1 cellular context compared by ENCODE assay signal in genomic region chr10:104121485-104122272, GRCh38.
A peak's percentile ranks its signal among the peaks of the same experiment; 100 is the strongest.
TF ChIP-seq lines count a peak whose summit lies in the region.

Gene SFR1, plus strand, starts transcription at chr10:104122171. Its CDS starts 13 bp downstream, at chr10:104122184.

TF ChIP-seq in HepG2, 621 proteins besides CTCF, POLR2A, EP300 and RAD21 (continued from another document and continues in another):
- TF ChIP-seq HNF1A (IDR thresholded peaks at IDR 0.05; ENCODE audit: low read depth) (no peak), HNF1A (CRISPR knock-in tag; IDR thresholded peaks at IDR 0.05; ENCODE audit: borderline replicate concordance) (no peak; the same call in 1 of the 2 replicates), KLF9 (CRISPR knock-in tag; IDR thresholded peaks at IDR 0.05; ENCODE audit: low read depth) (no peak), FOXP1 (IDR thresholded peaks at IDR 0.05) (no peak), FOXP1 (CRISPR knock-in tag; IDR thresholded peaks at IDR 0.05) (no peak; the same call in 1 of the 2 replicates), ASH2L (IDR thresholded peaks at IDR 0.05; ENCODE audit: insufficient read length, low read depth, low read length) (peak; percentile 69), AHR (CRISPR knock-in tag; IDR thresholded peaks at IDR 0.05) (peak; percentile 47; the same call in 1 of the 2 replicates), RBFOX2 (IDR thresholded peaks at IDR 0.05; ENCODE audit: low read depth, low read length) (peak; percentile 86), ZNF350 (CRISPR knock-in tag; IDR thresholded peaks at IDR 0.05; ENCODE audit: borderline replicate concordance, low read depth) (peak; percentile 89; the same call in 1 of the 2 replicates), SETDB1 (CRISPR knock-in tag; IDR thresholded peaks at IDR 0.05; ENCODE audit: borderline replicate concordance) (no peak), PRDM15 (CRISPR knock-in tag; IDR thresholded peaks at IDR 0.05) (no peak), SP4 (CRISPR knock-in tag; IDR thresholded peaks at IDR 0.05) (peak; percentile 97), ZNF746 (CRISPR knock-in tag; IDR thresholded peaks at IDR 0.05) (0 out of 2 replicates have a peak, but pooled peaks have one; percentile 54), SKIL (CRISPR knock-in tag; IDR thresholded peaks at IDR 0.05; ENCODE audit: borderline replicate concordance) (no peak), KLF6 (CRISPR knock-in tag; IDR thresholded peaks at IDR 0.05) (0 out of 2 replicates have a peak, but pooled peaks have one; percentile 65), ZNF256 (CRISPR knock-in tag; conservative IDR thresholded peaks at IDR 0.05) (no peak), ZKSCAN1 (IDR thresholded peaks at IDR 0.05; ENCODE audit: low read length) (0 out of 2 replicates have a peak, but pooled peaks have one; percentile 13), AHDC1 (CRISPR knock-in tag; IDR thresholded peaks at IDR 0.05; ENCODE audit: borderline replicate concordance) (peak; percentile 65; the same call in 1 of the 2 replicates), HOMEZ (CRISPR knock-in tag; IDR thresholded peaks at IDR 0.05; ENCODE audit: low read depth) (peak; percentile 73), PHF8 (CRISPR knock-in tag; IDR thresholded peaks at IDR 0.05) (peak; percentile 84), ZNF441 (CRISPR knock-in tag; IDR thresholded peaks at IDR 0.05; ENCODE audit: borderline replicate concordance) (no peak), MTERF4 (CRISPR knock-in tag; IDR thresholded peaks at IDR 0.05) (peak; percentile 70; the same call in 1 of the 2 replicates), ZNF674 (CRISPR knock-in tag; IDR thresholded peaks at IDR 0.05; ENCODE audit: low read depth) (no peak), KMT2B (CRISPR knock-in tag; IDR thresholded peaks at IDR 0.05) (peak; percentile 86), IKZF4 (CRISPR knock-in tag; IDR thresholded peaks at IDR 0.05; ENCODE audit: borderline replicate concordance, low read depth, not compliant biosample characterization) (no peak), CBX5 (CRISPR knock-in tag; IDR thresholded peaks at IDR 0.05; ENCODE audit: borderline replicate concordance) (no peak; the same call in 1 of the 2 replicates), ZNF567 (CRISPR knock-in tag; IDR thresholded peaks at IDR 0.05; ENCODE audit: borderline replicate concordance) (0 out of 2 replicates have a peak, but pooled peaks have one; percentile 66), SPEN (CRISPR knock-in tag; IDR thresholded peaks at IDR 0.05; ENCODE audit: low read depth) (peak; percentile 77), KAT2B (IDR thresholded peaks at IDR 0.05; ENCODE audit: borderline replicate concordance, low read depth, low read length) (0 out of 2 replicates have a peak, but pooled peaks have one; percentile 53), ZNF512B (CRISPR knock-in tag; IDR thresholded peaks at IDR 0.05; ENCODE audit: borderline replicate concordance) (no peak), ZNF737 (CRISPR knock-in tag; IDR thresholded peaks at IDR 0.05; ENCODE audit: borderline replicate concordance) (no peak), ZNF644 (CRISPR knock-in tag; IDR thresholded peaks at IDR 0.05; ENCODE audit: low read depth) (no peak)
